ENCODE assay signal across 8 cellular contexts in genomic region chr16:89557230-89557935, GRCh38. TPM values are rescaled to one million over a fixed set of nuclear protein-coding genes. Genes with fewer than 3 reads are reported as not detected.
DNase-seq lines count a peak whose midpoint lies in the region; ATAC-seq, FAIRE-seq and TF ChIP-seq lines count a peak whose summit lies in the region.

No MANE protein-coding gene starts in this region.

- H3K9me3 ChIP-seq in OCI-LY1 (ENCODE audit: low read length) = no peaks in the 10 kb centered on the region

- peak overlapping the region; percentile 69 for H3K27ac ChIP-seq in OCI-LY1 (ENCODE audit: low read depth, low read length, poor library complexity, severe bottlenecking)

- H3K36me3 ChIP-seq in OCI-LY1 (ENCODE audit: insufficient read depth, low read length) = peaks cover 60% of the 10 kb centered on the region

- H3K4me3 ChIP-seq in OCI-LY1 (ENCODE audit: low read depth, low read length, poor library complexity, severe bottlenecking) = no peak overlapping the region

- H3K4me2 ChIP-seq in OCI-LY1 (ENCODE audit: low read length) = no peak overlapping the region

- no peaks in the 10 kb centered on the region for H3K9me3 Mint-ChIP-seq in naive B cell
- H3K9me3 Mint-ChIP-seq in stimulated activated effector memory CD8-positive, alpha-beta T cell treated with anti-CD3 and anti-CD28 coated beads, Interleukin-12 subunit alpha, Interleukin-12 subunit beta, amount 100 ng/mL, for 72 hours = no peaks in the 10 kb centered on the region

- DNase-seq in ACHN (peak; percentile 82), GM12892 (ENCODE audit: insufficient read length) (peak; percentile 66), activated T-cell treated with anti-CD3 and anti-CD28 coated beads for 4 hours (peak; percentile 80), naive B cell (peak; percentile 68), cortex of kidney (lab: John Stamatoyannopoulos, UW) (no peak)
- peak; percentile 79 to 91 for DNase-seq in stimulated activated effector memory CD8-positive, alpha-beta T cell treated with anti-CD3 and anti-CD28 coated beads, Interleukin-12 subunit alpha, Interleukin-12 subunit beta, amount 100 ng/mL, for 72 hours (ENCODE audit: low spot score in 2 of 2)

- H3K36me3 Mint-ChIP-seq in naive B cell = peaks cover 0 to 16% of the 10 kb centered on the region in 2 donors
- peaks cover 46% of the 10 kb centered on the region for H3K36me3 Mint-ChIP-seq in stimulated activated effector memory CD8-positive, alpha-beta T cell treated with anti-CD3 and anti-CD28 coated beads, Interleukin-12 subunit alpha, Interleukin-12 subunit beta, amount 100 ng/mL, for 72 hours

- H3K27me3 ChIP-seq in OCI-LY1 (ENCODE audit: insufficient read depth, low read length) = no peaks in the 10 kb centered on the region

- H3F3A ChIP-seq in OCI-LY1 (ENCODE audit: insufficient read depth, low read length) = 0 out of 2 replicates have a peak, but pooled peaks cover 9% of the 10 kb centered on the region

- H3K27me3 Mint-ChIP-seq in naive B cell = no peaks in the 10 kb centered on the region

- no peaks in the 10 kb centered on the region for H3K9me2 ChIP-seq in OCI-LY1 (ENCODE audit: low read depth, low read length)

- no peak overlapping the region for H2AFZ ChIP-seq in OCI-LY1 (ENCODE audit: low read length)

- no peaks in the 10 kb centered on the region for H4K20me1 ChIP-seq in OCI-LY1 (ENCODE audit: insufficient read depth, low read length)

- ATAC-seq in esophagus mucosa = peak; percentile 23
- peak; percentile 24 to 29 for ATAC-seq in naive B cell (ENCODE audit: low read depth in 2 of 2)
- peak; percentile 69 for ATAC-seq in stimulated activated effector memory CD8-positive, alpha-beta T cell treated with anti-CD3 and anti-CD28 coated beads, Interleukin-12 subunit alpha, Interleukin-12 subunit beta, amount 100 ng/mL, for 72 hours

- H3K9ac ChIP-seq in OCI-LY1 (ENCODE audit: low read length) = no peak overlapping the region; the same call in 1 of the 2 replicates

- peaks cover 4% of the 10 kb centered on the region; the same call in 1 of the 2 replicates for H3K79me2 ChIP-seq in OCI-LY1 (ENCODE audit: insufficient read depth, low read length)

- TF ChIP-seq CTCF in OCI-LY1 (IDR thresholded peaks at IDR 0.05; ENCODE audit: low read length) = peak; percentile 96

- H3K27ac Mint-ChIP-seq in naive B cell = peak overlapping the region in 1 of 6 donors; percentile 68
- H3K27ac Mint-ChIP-seq in stimulated activated effector memory CD8-positive, alpha-beta T cell treated with anti-CD3 and anti-CD28 coated beads, Interleukin-12 subunit alpha, Interleukin-12 subunit beta, amount 100 ng/mL, for 72 hours = no peak overlapping the region

- FAIRE-seq in GM12892 (lab: Jason Lieb, UNC) = peak; percentile 42

- in situ Hi-C loops in ACHN (cut with HindIII; ENCODE audit: low pct_ligation_motif_present, low pct_unique_long_range_greater_than_20kb, low sequenced_read_pairs) = no loop called here

- no peak for TF ChIP-seq POLR2A in GM12892 (IDR thresholded peaks at IDR 0.05; ENCODE audit: low read depth, low read length)

- peaks cover 8 to 35% (median 23%) of the 10 kb centered on the region in 3 donors for H3K4me1 Mint-ChIP-seq in naive B cell
- peaks cover 25% of the 10 kb centered on the region for H3K4me1 Mint-ChIP-seq in stimulated activated effector memory CD8-positive, alpha-beta T cell treated with anti-CD3 and anti-CD28 coated beads, Interleukin-12 subunit alpha, Interleukin-12 subunit beta, amount 100 ng/mL, for 72 hours

- H3K4me3 Mint-ChIP-seq in naive B cell = peak overlapping the region in 5 of 8 donors; percentile 9 to 84 (median 76)
- no peak overlapping the region for H3K4me3 Mint-ChIP-seq in stimulated activated effector memory CD8-positive, alpha-beta T cell treated with anti-CD3 and anti-CD28 coated beads, Interleukin-12 subunit alpha, Interleukin-12 subunit beta, amount 100 ng/mL, for 72 hours

- H3K4me1 ChIP-seq in OCI-LY1 (ENCODE audit: insufficient read depth, low read length, severe bottlenecking) = peaks cover 32% of the 10 kb centered on the region

RNA-seq across cellular contexts. Expression of gene RPL13, which starts 3.1 kb away (rescaled TPM):
- 4,006 TPM for polyA plus RNA-seq in GM12892 (2012; ENCODE audit: missing spikeins)
- 2,146 TPM for total RNA-seq in esophagus mucosa
- polyA plus RNA-seq in naive B cell (ENCODE audit: low read depth in 6 of 6) = 1,000 to 10,000 TPM; 3,620 to 5,980 (median 5,028) TPM

RNA-seq across cellular contexts. Expression of gene CPNE7, which starts 18.2 kb away (rescaled TPM):
- polyA plus RNA-seq in GM12892 (2012; ENCODE audit: missing spikeins) = 51.5 TPM
- 1.0 TPM for total RNA-seq in esophagus mucosa
- polyA plus RNA-seq in naive B cell (ENCODE audit: low read depth in 6 of 6) = not detected

RNA-seq across cellular contexts. Expression of gene SPG7, which starts 49.2 kb away (rescaled TPM):
- polyA plus RNA-seq in GM12892 (2012; ENCODE audit: missing spikeins) = 80.0 TPM
- 48.0 TPM for total RNA-seq in esophagus mucosa
- polyA plus RNA-seq in naive B cell (ENCODE audit: low read depth in 6 of 6) = 10 to 100 TPM; 34.8 to 54.1 (median 40.0) TPM

RNA-seq across cellular contexts. Expression of gene DPEP1, which starts 56.1 kb away (rescaled TPM):
- not detected for polyA plus RNA-seq in GM12892 (2012; ENCODE audit: missing spikeins)
- not detected for total RNA-seq in esophagus mucosa
- polyA plus RNA-seq in naive B cell (ENCODE audit: low read depth in 6 of 6) = not detected
